In genomic region chr20:62918830-62919229, GRCh38 we compare ENCODE assay signal across 13 cellular contexts. TPM values are rescaled to one million over a fixed set of nuclear protein-coding genes. Genes with fewer than 3 reads are reported as not detected.
A peak's percentile ranks its signal among the peaks of the same experiment; 100 is the strongest.
DNase-seq lines count a peak whose midpoint lies in the region; ATAC-seq, FAIRE-seq and TF ChIP-seq lines count a peak whose summit lies in the region.
"Had no signal": no experiment of that assay in that cellular context is flagged by ENCODE, and none has a peak within 500 bp of the region (broad histone marks: within the 10 kb centered on the region; RNA-seq: fewer than 3 reads in every experiment).

No MANE protein-coding gene starts in this region.

- CTCF ChIA-PET in HepG2 (lab: Yijun Ruan, JAX; ENCODE audit: low intra/inter-chr PET ratio, low total read pairs) = interaction anchor here (1.7 kb wide), 1 partner anchor 12 kb away, joined by 6 read pairs; no protein-coding TSS in a partner anchor
- CTCF ChIA-PET in activated CD8-positive, alpha-beta T cell treated with anti-CD3 and anti-CD28 coated beads, Interleukin-2, amount 10 ng/mL, durations not matched to agents 7 days and 5 days (lab: Charles Lee) = interaction anchor here (1.2 to 13.5 kb wide), 9 partner anchors 9 to 58 kb away, joined by 3 to 182 read pairs (median 6); partner anchors contain the start of gene GID8

- H3K27me3 ChIP-seq in HepG2 (ENCODE audit: control insufficient read depth in 1 of 2, insufficient read depth in 2 of 2, low read length in 2 of 2) = no peaks in the 10 kb centered on the region
- H3K27me3 ChIP-seq in right lobe of liver = no peaks in the 10 kb centered on the region
- H3K27me3 ChIP-seq: SJSA1 had no signal

- H3K9ac ChIP-seq in HepG2 (ENCODE audit: insufficient read depth, low read depth, low read length) = no peak overlapping the region

- H3K9me3 ChIP-seq in HepG2 (ENCODE audit: low read length) = no peaks in the 10 kb centered on the region
- H3K9me3 ChIP-seq in right lobe of liver = no peaks in the 10 kb centered on the region
- H3K9me3 ChIP-seq: SJSA1 had no signal

- TF ChIP-seq CTCF in HepG2 (CRISPR knock-in tag; IDR thresholded peaks at IDR 0.05) = no peak
- no peak for TF ChIP-seq CTCF in right lobe of liver (IDR thresholded peaks at IDR 0.05)
- no peak for TF ChIP-seq CTCF in glutamatergic neuron (IDR thresholded peaks at IDR 0.05; ENCODE audit: partially characterized antibody, unreplicated experiment)

- intact Hi-C loops in HepG2 (cut with micrococcal nuclease; ENCODE audit: unreplicated experiment) = no loop called here
- intact Hi-C loops in right lobe of liver (cut with DNase I) = no loop called here

- H3K9me3 Mint-ChIP-seq in activated CD8-positive, alpha-beta T cell treated with anti-CD3 and anti-CD28 coated beads, Interleukin-2, amount 10 ng/mL, durations not matched to agents 7 days and 5 days (ENCODE audit: insufficient read depth) = no peaks in the 10 kb centered on the region
- H3K9me3 Mint-ChIP-seq in glutamatergic neuron (ENCODE audit: unreplicated experiment) = peaks cover 5% of the 10 kb centered on the region

- peaks cover 89% of the 10 kb centered on the region for H4K20me1 ChIP-seq in HepG2 (ENCODE audit: insufficient read depth, low read length)

- H3K4me1 Mint-ChIP-seq in activated CD8-positive, alpha-beta T cell treated with anti-CD3 and anti-CD28 coated beads, Interleukin-2, amount 10 ng/mL, durations not matched to agents 7 days and 5 days (ENCODE audit: low read depth) = peaks cover 91% of the 10 kb centered on the region
- H3K4me1 Mint-ChIP-seq in glutamatergic neuron (ENCODE audit: low read depth, unreplicated experiment) = peaks cover 66% of the 10 kb centered on the region

- peaks cover 98% of the 10 kb centered on the region for H3K4me1 ChIP-seq in HepG2 (ENCODE audit: insufficient read depth, low read length)
- H3K4me1 ChIP-seq in right lobe of liver = peaks cover 0 to 80% (median 44%) of the 10 kb centered on the region in 4 donors

- H3K36me3 ChIP-seq in HepG2 (replicated peaks in 1 of 2; ENCODE audit: control insufficient read depth in 1 of 2, insufficient read depth in 2 of 2, low read length in 2 of 2) (peaks cover 4 to 10% of the 10 kb centered on the region in 2 experiments; a peak in 3 of 5 replicates), right lobe of liver (peaks cover 0 to 1% (median 0%) of the 10 kb centered on the region in 4 donors)

- peaks cover 100% of the 10 kb centered on the region for H3K79me2 ChIP-seq in HepG2 (ENCODE audit: insufficient read depth, low read length)

- WGBS in HepG2 (ENCODE audit: low lambda C conversion rate) = 89% methylated on average over 6 of the region's 6 CpGs
- 36% methylated on average over 6 of the region's 6 CpGs for WGBS in right lobe of liver (ENCODE audit: insufficient coverage, low coverage, low lambda C conversion rate, missing lambda C conversion rate)

- peak overlapping the region; percentile 80 for H3K4me3 Mint-ChIP-seq in activated CD8-positive, alpha-beta T cell treated with anti-CD3 and anti-CD28 coated beads, Interleukin-2, amount 10 ng/mL, durations not matched to agents 7 days and 5 days
- H3K4me3 Mint-ChIP-seq in glutamatergic neuron (ENCODE audit: unreplicated experiment) = peak overlapping the region; percentile 63

- no peak overlapping the region for H3K4me3 ChIP-seq in HepG2 (replicated peaks in 1 of 3; ENCODE audit: insufficient read depth in 1 of 3, low read depth in 2 of 3, low read length in 3 of 3)
- no peak overlapping the region for H3K4me3 ChIP-seq in right lobe of liver
- H3K4me3 ChIP-seq: SJSA1 had no signal

- no peak for TF ChIP-seq EP300 in HepG2 (IDR thresholded peaks at IDR 0.05; ENCODE audit: low read depth in 2 of 2, low read length in 2 of 2)
- TF ChIP-seq EP300 in HepG2 (CRISPR knock-in tag; IDR thresholded peaks at IDR 0.05; ENCODE audit: borderline replicate concordance) = no peak

- H3K27me3 Mint-ChIP-seq in activated CD8-positive, alpha-beta T cell treated with anti-CD3 and anti-CD28 coated beads, Interleukin-2, amount 10 ng/mL, durations not matched to agents 7 days and 5 days (ENCODE audit: low read depth) = no peaks in the 10 kb centered on the region
- peaks cover 4% of the 10 kb centered on the region for H3K27me3 Mint-ChIP-seq in glutamatergic neuron (ENCODE audit: unreplicated experiment)

- peaks cover 35% of the 10 kb centered on the region for H3K36me3 Mint-ChIP-seq in activated CD8-positive, alpha-beta T cell treated with anti-CD3 and anti-CD28 coated beads, Interleukin-2, amount 10 ng/mL, durations not matched to agents 7 days and 5 days (ENCODE audit: low read depth)
- H3K36me3 Mint-ChIP-seq in glutamatergic neuron (ENCODE audit: unreplicated experiment) = no peaks in the 10 kb centered on the region

- BruUV-seq in HepG2 (replicated peaks; lab: Mats Ljungman, UMichigan) = no TSS peak

- no peak for DNase-seq in HepG2 (ENCODE audit: low spot score)
- DNase-seq in right lobe of liver = no peak
- peak; percentile 82 for DNase-seq in activated CD8-positive, alpha-beta T cell treated with anti-CD3 and anti-CD28 coated beads, Interleukin-2, amount 10 ng/mL, durations not matched to agents 7 days and 5 days
- DNase-seq in glutamatergic neuron = no peak
- no peak for DNase-seq in cerebellar cortex (ENCODE audit: low spot score)
- no peak for DNase-seq in NCI-H1930 (lab: John Stamatoyannopoulos, UW)
- DNase-seq: amygdala, NCI-H146, retina had no signal

- in situ Hi-C loops in HepG2 (cut with HindIII; ENCODE audit: extremely low pct_ligation_motif_present, low pct_unique_long_range_greater_than_20kb) = no loop called here

- ATAC-seq in HepG2 (no peak), right lobe of liver (no peak), GM21528 (IDR thresholded peaks at IDR 0.05; ENCODE audit: low FRiP score, unreplicated experiment) (no peak), HG02610 (IDR thresholded peaks at IDR 0.05; ENCODE audit: unreplicated experiment) (no peak)
- ATAC-seq in activated CD8-positive, alpha-beta T cell treated with anti-CD3 and anti-CD28 coated beads, Interleukin-2, amount 10 ng/mL, durations not matched to agents 7 days and 5 days = peak; percentile 57
- ATAC-seq: esophagus mucosa had no signal

- H3K27ac ChIP-seq in HepG2 (ENCODE audit: extremely low read length, insufficient read depth, low read length) = peak overlapping the region; percentile 93
- no peak overlapping the region for H3K27ac ChIP-seq in right lobe of liver
- H3K27ac ChIP-seq: SJSA1 had no signal

- POLR2A ChIA-PET in HepG2 (lab: Yijun Ruan, JAX) = interaction anchor here (1.1 to 1.4 kb wide), 3 partner anchors 19 to 35 kb away, joined by 3 to 10 read pairs (median 4); partner anchors contain the start of gene GID8
- POLR2A ChIA-PET in activated CD8-positive, alpha-beta T cell treated with anti-CD3 and anti-CD28 coated beads, Interleukin-2, amount 10 ng/mL, durations not matched to agents 7 days and 5 days (lab: Charles Lee) = interaction anchor here (0.6 to 3.0 kb wide), 8 partner anchors 8 to 35 kb away, joined by 3 to 19 read pairs (median 8); partner anchors contain the start of genes DIDO1 and GID8

- peak overlapping the region; percentile 1; the same call in 1 of the 2 replicates for H3K4me2 ChIP-seq in HepG2 (ENCODE audit: low read depth, low read length)

- H2AFZ ChIP-seq in HepG2 (ENCODE audit: low read length) = no peak overlapping the region

- no peak for TF ChIP-seq RAD21 in HepG2 (CRISPR knock-in tag; IDR thresholded peaks at IDR 0.05)

- H3K27ac Mint-ChIP-seq in activated CD8-positive, alpha-beta T cell treated with anti-CD3 and anti-CD28 coated beads, Interleukin-2, amount 10 ng/mL, durations not matched to agents 7 days and 5 days = peak overlapping the region; percentile 96
- peak overlapping the region; percentile 74 for H3K27ac Mint-ChIP-seq in glutamatergic neuron (ENCODE audit: unreplicated experiment)

- no peak for FAIRE-seq in HepG2 (lab: Jason Lieb, UNC)

- TF ChIP-seq POLR2A in HepG2 (IDR thresholded peaks at IDR 0.05; ENCODE audit: insufficient read depth in 1 of 2, low read depth in 2 of 2, low read length in 2 of 2) = no peak
- TF ChIP-seq POLR2A in right lobe of liver (IDR thresholded peaks at IDR 0.05) = no peak

RNA-seq across cellular contexts. Expression of gene DIDO1, which starts 7.5 kb away (rescaled TPM):
- total RNA-seq in HepG2 (2016; rRNA removed; fragmentation: Illumina TruSeq; extraction: Trizol) (75.1 and 77.0 TPM in 2 replicates), right lobe of liver (10 to 100 TPM; 18.3 to 28.1 (median 21.1) TPM), glutamatergic neuron (ENCODE audit: unreplicated experiment) (77.8 TPM)
- 14.5 and 17.3 TPM in 2 replicates for total RNA-seq in HepG2 (2016; cell fraction: cytosol; rRNA removed; fragmentation: Illumina TruSeq; extraction: Trizol; ENCODE audit: low read depth)
- total RNA-seq in HepG2 (2016; cell fraction: insoluble cytoplasmic fraction; rRNA removed; fragmentation: Illumina TruSeq; extraction: Trizol) = 71.7 and 75.6 TPM in 2 replicates
- 32.1 and 34.1 TPM in 2 replicates for total RNA-seq in HepG2 (2016; cell fraction: membrane; rRNA removed; fragmentation: Illumina TruSeq; extraction: Trizol)
- 86.6 and 98.5 TPM in 2 replicates for total RNA-seq in HepG2 (2016; cell fraction: nucleus; rRNA removed; fragmentation: Illumina TruSeq; extraction: Trizol)
- polyA plus RNA-seq in HepG2 (2011; rRNA removed) = 72.6 and 75.0 TPM in 2 replicates
- polyA plus RNA-seq in HepG2 (2011; cell fraction: cytosol; rRNA removed) = 53.2 and 57.1 TPM in 2 replicates
- polyA plus RNA-seq in HepG2 (2011; cell fraction: nucleus; rRNA removed) = 292 and 297 TPM in 2 replicates
- 67.9 and 74.0 TPM in 2 replicates for polyA plus RNA-seq in HepG2 (2012)
- 3.0 TPM in 2 replicates for polyA plus RNA-seq in HepG2 (2016; cell fraction: cytosol; fragmentation: Illumina TruSeq; extraction: Trizol; ENCODE audit: low read depth)
- polyA plus RNA-seq in HepG2 (2016; cell fraction: insoluble cytoplasmic fraction; fragmentation: Illumina TruSeq; extraction: Trizol; ENCODE audit: low read depth) = 61.5 and 65.9 TPM in 2 replicates
- polyA plus RNA-seq in HepG2 (2016; cell fraction: membrane; fragmentation: Illumina TruSeq; extraction: Trizol; ENCODE audit: low read depth) = 10.9 and 11.6 TPM in 2 replicates
- 130 and 135 TPM in 2 replicates for polyA plus RNA-seq in HepG2 (2016; cell fraction: nucleus; fragmentation: Illumina TruSeq; extraction: Trizol; ENCODE audit: insufficient read depth, low read depth)
- 33.0 and 89.8 TPM in 2 replicates for polyA minus RNA-seq in HepG2 (2011; rRNA and poly(A)+ RNA removed; ENCODE audit: low replicate concordance)
- polyA minus RNA-seq in HepG2 (2011; cell fraction: cytosol; rRNA and poly(A)+ RNA removed) = 30.7 and 35.0 TPM in 2 replicates
- polyA minus RNA-seq in HepG2 (2011; cell fraction: nucleus; rRNA and poly(A)+ RNA removed) = 139 and 144 TPM in 2 replicates
- 10 to 100 TPM; 69.6 to 74.0 TPM for total RNA-seq in activated CD8-positive, alpha-beta T cell treated with anti-CD3 and anti-CD28 coated beads, Interleukin-2, amount 10 ng/mL, durations not matched to agents 7 days and 5 days

RNA-seq across cellular contexts. Expression of gene GID8, which starts 19.1 kb away (rescaled TPM):
- total RNA-seq in HepG2 (2016; rRNA removed; fragmentation: Illumina TruSeq; extraction: Trizol) (59.8 and 74.4 TPM in 2 replicates), right lobe of liver (10 to 100 TPM; 12.6 to 18.9 (median 15.1) TPM), glutamatergic neuron (ENCODE audit: unreplicated experiment) (57.8 TPM)
- total RNA-seq in HepG2 (2016; cell fraction: cytosol; rRNA removed; fragmentation: Illumina TruSeq; extraction: Trizol; ENCODE audit: low read depth) = 17.8 and 18.7 TPM in 2 replicates
- total RNA-seq in HepG2 (2016; cell fraction: insoluble cytoplasmic fraction; rRNA removed; fragmentation: Illumina TruSeq; extraction: Trizol) = 60.3 and 68.0 TPM in 2 replicates
- total RNA-seq in HepG2 (2016; cell fraction: membrane; rRNA removed; fragmentation: Illumina TruSeq; extraction: Trizol) = 45.9 and 46.6 TPM in 2 replicates
- 35.6 and 42.8 TPM in 2 replicates for total RNA-seq in HepG2 (2016; cell fraction: nucleus; rRNA removed; fragmentation: Illumina TruSeq; extraction: Trizol)
- 39.0 and 39.6 TPM in 2 replicates for polyA plus RNA-seq in HepG2 (2011; rRNA removed)
- polyA plus RNA-seq in HepG2 (2011; cell fraction: cytosol; rRNA removed) = 39.6 and 40.7 TPM in 2 replicates
- 23.9 and 26.9 TPM in 2 replicates for polyA plus RNA-seq in HepG2 (2011; cell fraction: nucleus; rRNA removed)
- polyA plus RNA-seq in HepG2 (2012) = 36.8 and 46.0 TPM in 2 replicates
- polyA plus RNA-seq in HepG2 (2016; cell fraction: cytosol; fragmentation: Illumina TruSeq; extraction: Trizol; ENCODE audit: low read depth) = 14.5 and 16.6 TPM in 2 replicates
- polyA plus RNA-seq in HepG2 (2016; cell fraction: insoluble cytoplasmic fraction; fragmentation: Illumina TruSeq; extraction: Trizol; ENCODE audit: low read depth) = 66.0 and 70.4 TPM in 2 replicates
- polyA plus RNA-seq in HepG2 (2016; cell fraction: membrane; fragmentation: Illumina TruSeq; extraction: Trizol; ENCODE audit: low read depth) = 31.6 and 32.0 TPM in 2 replicates
- 58.8 and 62.9 TPM in 2 replicates for polyA plus RNA-seq in HepG2 (2016; cell fraction: nucleus; fragmentation: Illumina TruSeq; extraction: Trizol; ENCODE audit: insufficient read depth, low read depth)
- 30.6 and 61.9 TPM in 2 replicates for polyA minus RNA-seq in HepG2 (2011; rRNA and poly(A)+ RNA removed; ENCODE audit: low replicate concordance)
- 28.5 and 31.3 TPM in 2 replicates for polyA minus RNA-seq in HepG2 (2011; cell fraction: cytosol; rRNA and poly(A)+ RNA removed)
- polyA minus RNA-seq in HepG2 (2011; cell fraction: nucleus; rRNA and poly(A)+ RNA removed) = 27.2 and 34.4 TPM in 2 replicates
- total RNA-seq in activated CD8-positive, alpha-beta T cell treated with anti-CD3 and anti-CD28 coated beads, Interleukin-2, amount 10 ng/mL, durations not matched to agents 7 days and 5 days = 10 to 100 TPM; 37.3 to 39.7 TPM

RNA-seq across cellular contexts. Expression of gene SLC17A9, which starts 33.7 kb away (rescaled TPM):
- total RNA-seq in HepG2 (2016; rRNA removed; fragmentation: Illumina TruSeq; extraction: Trizol) = 33.6 and 110 TPM in 2 replicates
- total RNA-seq in HepG2 (2016; cell fraction: cytosol; rRNA removed; fragmentation: Illumina TruSeq; extraction: Trizol; ENCODE audit: low read depth) = 27.1 and 27.6 TPM in 2 replicates
- total RNA-seq in HepG2 (2016; cell fraction: insoluble cytoplasmic fraction; rRNA removed; fragmentation: Illumina TruSeq; extraction: Trizol) = 25.3 and 116 TPM in 2 replicates
- total RNA-seq in HepG2 (2016; cell fraction: membrane; rRNA removed; fragmentation: Illumina TruSeq; extraction: Trizol) = 36.6 and 38.0 TPM in 2 replicates
- 145 and 168 TPM in 2 replicates for total RNA-seq in HepG2 (2016; cell fraction: nucleus; rRNA removed; fragmentation: Illumina TruSeq; extraction: Trizol)
- 191 and 280 TPM in 2 replicates for polyA plus RNA-seq in HepG2 (2011; rRNA removed)
- 57.2 and 94.5 TPM in 2 replicates for polyA plus RNA-seq in HepG2 (2011; cell fraction: cytosol; rRNA removed)
- polyA plus RNA-seq in HepG2 (2011; cell fraction: nucleus; rRNA removed) = 3,698 and 4,960 TPM in 2 replicates
- polyA plus RNA-seq in HepG2 (2012) = 173 and 220 TPM in 2 replicates
- polyA plus RNA-seq in HepG2 (2016; cell fraction: cytosol; fragmentation: Illumina TruSeq; extraction: Trizol; ENCODE audit: low read depth) = 16.5 and 18.1 TPM in 2 replicates
- polyA plus RNA-seq in HepG2 (2016; cell fraction: insoluble cytoplasmic fraction; fragmentation: Illumina TruSeq; extraction: Trizol; ENCODE audit: low read depth) = 36.5 and 42.6 TPM in 2 replicates
- 30.7 and 32.6 TPM in 2 replicates for polyA plus RNA-seq in HepG2 (2016; cell fraction: membrane; fragmentation: Illumina TruSeq; extraction: Trizol; ENCODE audit: low read depth)
- polyA plus RNA-seq in HepG2 (2016; cell fraction: nucleus; fragmentation: Illumina TruSeq; extraction: Trizol; ENCODE audit: insufficient read depth, low read depth) = 553 and 603 TPM in 2 replicates
- polyA minus RNA-seq in HepG2 (2011; rRNA and poly(A)+ RNA removed; ENCODE audit: low replicate concordance) = 0.07 and 195 TPM in 2 replicates
- 33.4 and 43.3 TPM in 2 replicates for polyA minus RNA-seq in HepG2 (2011; cell fraction: cytosol; rRNA and poly(A)+ RNA removed)
- 176 and 196 TPM in 2 replicates for polyA minus RNA-seq in HepG2 (2011; cell fraction: nucleus; rRNA and poly(A)+ RNA removed)
- total RNA-seq in right lobe of liver = 10 to 100 TPM; 29.8 to 99.4 (median 54.1) TPM
- total RNA-seq in activated CD8-positive, alpha-beta T cell treated with anti-CD3 and anti-CD28 coated beads, Interleukin-2, amount 10 ng/mL, durations not matched to agents 7 days and 5 days = 10 to 100 TPM; 57.8 to 69.7 TPM
- 1.8 TPM for total RNA-seq in glutamatergic neuron (ENCODE audit: unreplicated experiment)
- total RNA-seq: SJSA1 had no signal

RNA-seq across cellular contexts. Expression of gene TCFL5, which starts 57.2 kb away (rescaled TPM):
- total RNA-seq in HepG2 (2016; rRNA removed; fragmentation: Illumina TruSeq; extraction: Trizol) = 20.0 and 21.1 TPM in 2 replicates
- 13.3 and 17.7 TPM in 2 replicates for total RNA-seq in HepG2 (2016; cell fraction: cytosol; rRNA removed; fragmentation: Illumina TruSeq; extraction: Trizol; ENCODE audit: low read depth)
- 20.4 and 21.0 TPM in 2 replicates for total RNA-seq in HepG2 (2016; cell fraction: insoluble cytoplasmic fraction; rRNA removed; fragmentation: Illumina TruSeq; extraction: Trizol)
- 28.7 and 36.7 TPM in 2 replicates for total RNA-seq in HepG2 (2016; cell fraction: membrane; rRNA removed; fragmentation: Illumina TruSeq; extraction: Trizol)
- 11.4 and 12.6 TPM in 2 replicates for total RNA-seq in HepG2 (2016; cell fraction: nucleus; rRNA removed; fragmentation: Illumina TruSeq; extraction: Trizol)
- 14.2 and 14.8 TPM in 2 replicates for polyA plus RNA-seq in HepG2 (2011; rRNA removed)
- 9.0 and 11.8 TPM in 2 replicates for polyA plus RNA-seq in HepG2 (2011; cell fraction: cytosol; rRNA removed)
- 6.4 and 8.0 TPM in 2 replicates for polyA plus RNA-seq in HepG2 (2011; cell fraction: nucleus; rRNA removed)
- 12.4 and 13.3 TPM in 2 replicates for polyA plus RNA-seq in HepG2 (2012)
- 13.1 and 14.7 TPM in 2 replicates for polyA plus RNA-seq in HepG2 (2016; cell fraction: cytosol; fragmentation: Illumina TruSeq; extraction: Trizol; ENCODE audit: low read depth)
- polyA plus RNA-seq in HepG2 (2016; cell fraction: insoluble cytoplasmic fraction; fragmentation: Illumina TruSeq; extraction: Trizol; ENCODE audit: low read depth) = 19.5 and 20.9 TPM in 2 replicates
- 25.6 and 29.7 TPM in 2 replicates for polyA plus RNA-seq in HepG2 (2016; cell fraction: membrane; fragmentation: Illumina TruSeq; extraction: Trizol; ENCODE audit: low read depth)
- polyA plus RNA-seq in HepG2 (2016; cell fraction: nucleus; fragmentation: Illumina TruSeq; extraction: Trizol; ENCODE audit: insufficient read depth, low read depth) = 21.4 and 23.1 TPM in 2 replicates
- polyA minus RNA-seq in HepG2 (2011; rRNA and poly(A)+ RNA removed; ENCODE audit: low replicate concordance) = 4.7 and 6.4 TPM in 2 replicates
- polyA minus RNA-seq in HepG2 (2011; cell fraction: cytosol; rRNA and poly(A)+ RNA removed) = 9.9 and 10.2 TPM in 2 replicates
- 5.2 and 6.1 TPM in 2 replicates for polyA minus RNA-seq in HepG2 (2011; cell fraction: nucleus; rRNA and poly(A)+ RNA removed)
- 1 to 10 TPM; 2.9 to 5.1 (median 3.9) TPM for total RNA-seq in right lobe of liver
- 1 to 10 TPM; 7.9 to 9.6 TPM for total RNA-seq in activated CD8-positive, alpha-beta T cell treated with anti-CD3 and anti-CD28 coated beads, Interleukin-2, amount 10 ng/mL, durations not matched to agents 7 days and 5 days
- total RNA-seq in glutamatergic neuron (ENCODE audit: unreplicated experiment) = 12.6 TPM
